Comparison of ENCODE assay signal across 1 cellular context in genomic region chr12:53381739-53382630, GRCh38.
A peak's percentile ranks its signal among the peaks of the same experiment; 100 is the strongest.
TF ChIP-seq lines count a peak whose summit lies in the region.

No MANE protein-coding gene starts in this region.

TF ChIP-seq in K562, 482 proteins besides CTCF, POLR2A, EP300 and RAD21 (continues in another document):
- TF ChIP-seq DPF2 (IDR thresholded peaks at IDR 0.05) (0 out of 2 replicates have a peak, but pooled peaks have one; percentile 13), ZBTB5 (IDR thresholded peaks at IDR 0.05) (no peak), ZNF316 (IDR thresholded peaks at IDR 0.05) (peak; percentile 39; the same call in 1 of the 2 replicates), KAT7 (CRISPR knock-in tag; IDR thresholded peaks at IDR 0.05; ENCODE audit: borderline replicate concordance) (peak; percentile 87; the same call in 1 of the 2 replicates), ZNF134 (CRISPR knock-in tag; conservative IDR thresholded peaks at IDR 0.05) (no peak), TFAP4 (CRISPR knock-in tag; IDR thresholded peaks at IDR 0.05; ENCODE audit: borderline replicate concordance) (peak; percentile 69), LCOR (CRISPR knock-in tag; IDR thresholded peaks at IDR 0.05) (peak; percentile 43; the same call in 1 of the 2 replicates), ZNF384 (IDR thresholded peaks at IDR 0.05; ENCODE audit: low read depth, low read length) (no peak), BMI1 (IDR thresholded peaks at IDR 0.05; ENCODE audit: low read length) (no peak), CBFA2T2 (conservative IDR thresholded peaks at IDR 0.05) (no peak), NFYB (IDR thresholded peaks at IDR 0.05; ENCODE audit: extremely low read depth, insufficient read length) (no peak), CREM (IDR thresholded peaks at IDR 0.05; ENCODE audit: low read depth) (no peak), DEAF1 (CRISPR knock-in tag; IDR thresholded peaks at IDR 0.05) (0 out of 2 replicates have a peak, but pooled peaks have one; percentile 51), ATF7 (IDR thresholded peaks at IDR 0.05) (peak; percentile 46; the same call in 1 of the 2 replicates), PML (IDR thresholded peaks at IDR 0.05; ENCODE audit: low read length) (no peak), ATF3 (IDR thresholded peaks at IDR 0.05) (peak; percentile 2; the same call in 1 of the 2 replicates), ATF3 (CRISPR knock-in tag; conservative IDR thresholded peaks at IDR 0.05) (no peak), SMAD1 (IDR thresholded peaks at IDR 0.05; ENCODE audit: low read depth, low read length, partially characterized antibody) (no peak), BRD9 (IDR thresholded peaks at IDR 0.05; ENCODE audit: low read depth, partially characterized antibody) (peak; percentile 75), SMC3 (conservative IDR thresholded peaks at IDR 0.05; ENCODE audit: insufficient read depth, low read depth, low read length) (peak; percentile 51), WHSC1 (IDR thresholded peaks at IDR 0.05; ENCODE audit: low read length) (no peak), MBD1 (CRISPR knock-in tag; IDR thresholded peaks at IDR 0.05) (no peak), C11orf30 (IDR thresholded peaks at IDR 0.05; ENCODE audit: low read depth) (0 out of 2 replicates have a peak, but pooled peaks have one; percentile 14), ZFP30 (CRISPR knock-in tag; IDR thresholded peaks at IDR 0.05; ENCODE audit: borderline replicate concordance) (no peak), ZNF592 (IDR thresholded peaks at IDR 0.05) (peak; percentile 68), IRF1 (CRISPR knock-in tag; IDR thresholded peaks at IDR 0.05; ENCODE audit: borderline replicate concordance) (no peak), ZZZ3 (IDR thresholded peaks at IDR 0.05) (no peak), MYC (IDR thresholded peaks at IDR 0.05; ENCODE audit: low read depth, low read length) (peak; percentile 32; the same call in 1 of the 2 replicates), MYC (CRISPR knock-in tag; IDR thresholded peaks at IDR 0.05; ENCODE audit: borderline replicate concordance, low read depth) (no peak), CC2D1A (IDR thresholded peaks at IDR 0.05) (peak; percentile 53; the same call in 1 of the 2 replicates), KAT2B (IDR thresholded peaks at IDR 0.05; ENCODE audit: low read depth, low read length) (no peak), AFF4 (CRISPR knock-in tag; IDR thresholded peaks at IDR 0.05) (0 out of 2 replicates have a peak, but pooled peaks have one; percentile 52), NFRKB (IDR thresholded peaks at IDR 0.05; ENCODE audit: low read depth) (0 out of 2 replicates have a peak, but pooled peaks have one; percentile 40), DMBX1 (CRISPR knock-in tag; IDR thresholded peaks at IDR 0.05; ENCODE audit: borderline replicate concordance) (no peak), HBP1 (CRISPR knock-in tag; IDR thresholded peaks at IDR 0.05) (no peak), NCOA4 (IDR thresholded peaks at IDR 0.05; ENCODE audit: partially characterized antibody) (no peak), HDGF (IDR thresholded peaks at IDR 0.05) (peak; percentile 78; the same call in 1 of the 2 replicates), PKNOX1 (IDR thresholded peaks at IDR 0.05) (peak; percentile 23; the same call in 1 of the 2 replicates), MTA2 (IDR thresholded peaks at IDR 0.05; ENCODE audit: low read depth) (no peak), SOX6 (IDR thresholded peaks at IDR 0.05) (0 out of 2 replicates have a peak, but pooled peaks have one; percentile 43), JUND (IDR thresholded peaks at IDR 0.05; ENCODE audit: borderline replicate concordance, low read depth, low read length) (peak; percentile 40; the same call in 1 of the 2 replicates), JUND (tag; IDR thresholded peaks at IDR 0.05; ENCODE audit: borderline replicate concordance, low read depth, low read length) (peak; percentile 23; the same call in 1 of the 3 replicates), ZNF76 (CRISPR knock-in tag; IDR thresholded peaks at IDR 0.05; ENCODE audit: borderline replicate concordance) (no peak), TBL1XR1 (IDR thresholded peaks at IDR 0.05; ENCODE audit: low read length in 2 of 2) (peak in 1 of 2 experiments; percentile 64; a peak in 2 of 4 replicates)
